In genomic region chr10:12150163-12150562, GRCh38 we compare ENCODE assay signal across 27 cellular contexts.
"Had no signal": no experiment of that assay in that cellular context is flagged by ENCODE, and none has a peak within 500 bp of the region (broad histone marks: within the 10 kb centered on the region; RNA-seq: fewer than 3 reads in every experiment).

No MANE protein-coding gene starts in this region.

- ATAC-seq: activated T-cell treated with anti-CD3 and anti-CD28 coated beads, Interleukin-2, amount 50 U/mL, for 72 hours; esophagus mucosa; gastrocnemius medialis; heart right ventricle had no signal

- DNase-seq: activated CD4-positive, alpha-beta memory T cell treated with anti-CD3 and anti-CD28 coated beads, Interleukin-2, amount 10 ng/mL, durations not matched to agents 7 days and 5 days; activated CD4-positive, alpha-beta T cell treated with anti-CD3 and anti-CD28 coated beads for 1 hour; activated CD4-positive, alpha-beta T cell treated with anti-CD3 and anti-CD28 coated beads for 4 hours; activated CD4-positive, alpha-beta T cell treated with anti-CD3 and anti-CD28 coated beads, Interleukin-2, amount 10 ng/mL, durations not matched to agents 7 days and 5 days; activated CD4-positive, alpha-beta T cell treated with anti-CD3 and anti-CD28 coated beads, Interleukin-2, amount 50 U/mL, for 4 hours; activated CD8-positive, alpha-beta memory T cell treated with anti-CD3 and anti-CD28 coated beads, Interleukin-2, amount 50 U/mL, for 48 hours; activated effector memory CD4-positive, alpha-beta T cell treated with Interleukin-2 at 50 U/mL for 16 hours; activated gamma-delta T cell treated with Interleukin-2 at 50 U/mL for 16 hours; activated naive CD4-positive, alpha-beta T cell treated with anti-CD3 and anti-CD28 coated beads, Interleukin-2, amount 50 U/mL, for 16 hours; activated naive CD4-positive, alpha-beta T cell treated with Interleukin-2 at 50 U/mL for 16 hours; activated T-cell treated with anti-CD3 and anti-CD28 coated beads for 4 hours; activated T-cell treated with anti-CD3 and anti-CD28 coated beads, Interleukin-2, amount 50 U/mL, for 24 hours; activated T-cell treated with anti-CD3 and anti-CD28 coated beads, Interleukin-2, amount 50 U/mL, for 72 hours; amniotic stem cell; anterior cingulate cortex; brain microvascular endothelial cell; central memory CD4-positive, alpha-beta T cell; cerebellar nuclear complex; colonic mucosa; effector CD8-positive, alpha-beta T cell; foreskin fibroblast; gastrocnemius medialis; glutamatergic neuron; heart right ventricle; T-helper 2 cell had no signal

- H3K4me2 ChIP-seq: hepatocyte had no signal

- H3K9me3 ChIP-seq: colonic mucosa, gastrocnemius medialis, heart right ventricle had no signal

- H2AFZ ChIP-seq: hepatocyte had no signal

- H3K4me3 ChIP-seq: colonic mucosa, gastrocnemius medialis, heart right ventricle, hepatocyte had no signal

- H3K36me3 ChIP-seq: colonic mucosa had no signal

- H3K27me3 ChIP-seq: brain microvascular endothelial cell, colonic mucosa, gastrocnemius medialis, hepatocyte had no signal

- H3K4me1 ChIP-seq: colonic mucosa, gastrocnemius medialis, heart right ventricle had no signal

- H3K27ac ChIP-seq: brain microvascular endothelial cell, colonic mucosa, gastrocnemius medialis, heart right ventricle, hepatocyte had no signal

- H3K79me2 ChIP-seq: hepatocyte had no signal
